In genomic region chr19:10271543-10272086, GRCh38 we compare ENCODE assay signal across 8 cellular contexts. TPM values are rescaled to one million over a fixed set of nuclear protein-coding genes. Genes with fewer than 3 reads are reported as not detected.
DNase-seq lines count a peak whose midpoint lies in the region; ATAC-seq and TF ChIP-seq lines count a peak whose summit lies in the region.

No MANE protein-coding gene starts in this region.

- BruUV-seq in Caco-2 (replicated peaks; lab: Mats Ljungman, UMichigan) (TSS peak; percentile 91), PC-9 (replicated peaks; lab: Mats Ljungman, UMichigan) (TSS peak; percentile 78)

- H3K4me3 Mint-ChIP-seq in Caco-2 (ENCODE audit: unreplicated experiment) (peak overlapping the region; percentile 70), osteocyte (ENCODE audit: unreplicated experiment) (peak overlapping the region; percentile 71)

- TF ChIP-seq CTCF in Caco-2 (IDR thresholded peaks at IDR 0.05; ENCODE audit: insufficient read depth in 1 of 2, low read depth in 1 of 2, low read length in 1 of 2, severe bottlenecking in 1 of 2, unreplicated experiment in 1 of 2) (no peak), PC-9 (conservative IDR thresholded peaks at IDR 0.05) (no peak), osteocyte (IDR thresholded peaks at IDR 0.05) (no peak)

- H3K36me3 ChIP-seq in Caco-2 (ENCODE audit: control insufficient read depth, insufficient read depth, low read length) (no peaks in the 10 kb centered on the region), PC-9 (ENCODE audit: low read depth) (no peaks in the 10 kb centered on the region)

- CTCF ChIA-PET in Caco-2 (lab: Charles Lee) (interaction anchor here (0.6 to 3.7 kb wide), 8 partner anchors 12 to 139 kb away, joined by 3 to 73 read pairs (median 13); partner anchors contain the start of genes ICAM5, RAVER1 and TYK2), PC-9 (lab: Charles Lee) (interaction anchor here (0.5 to 1.6 kb wide), 8 partner anchors 12 to 1237 kb away, joined by 3 to 12 read pairs (median 4); partner anchors contain the start of genes ICAM5 and TYK2)

- H3K27me3 ChIP-seq in Caco-2 (replicated peaks; ENCODE audit: control insufficient read depth, insufficient read depth, low read length) (no peaks in the 10 kb centered on the region), PC-9 (ENCODE audit: insufficient read depth, low read depth) (no peaks in the 10 kb centered on the region)

- H4K20me1 ChIP-seq in PC-9 (ENCODE audit: insufficient read depth): no peaks in the 10 kb centered on the region

- H3K4me1 ChIP-seq in Caco-2 (peaks cover 13% of the 10 kb centered on the region; the same call in 1 of the 2 replicates), PC-9 (replicated peaks; ENCODE audit: insufficient read depth) (peaks cover 25% of the 10 kb centered on the region)

- H3K27ac Mint-ChIP-seq in Caco-2 (ENCODE audit: unreplicated experiment): no peak overlapping the region
- peak overlapping the region; percentile 78 for H3K27ac Mint-ChIP-seq in osteocyte (ENCODE audit: unreplicated experiment)

- no peaks in the 10 kb centered on the region for H3K9me2 ChIP-seq in PC-9 (ENCODE audit: insufficient read depth)

- peak overlapping the region; percentile 61 for H3K4me3 ChIP-seq in Caco-2 (ENCODE audit: low read depth, low read length)
- H3K4me3 ChIP-seq in PC-9: peak overlapping the region; percentile 64; the same call in 1 of the 2 replicates

- no peak overlapping the region for H2AFZ ChIP-seq in PC-9

- POLR2A ChIA-PET in Caco-2 (lab: Charles Lee) (interaction anchor here (0.6 to 1.9 kb wide), 10 partner anchors 11 to 453 kb away, joined by 3 to 22 read pairs (median 6); partner anchors contain the start of genes FBXL12, ICAM4, ICAM5 and TYK2), PC-9 (lab: Charles Lee; ENCODE audit: unreplicated experiment) (interaction anchor here (0.6 to 1.6 kb wide), 5 partner anchors 18 to 109 kb away, joined by 3 to 17 read pairs (median 7); partner anchors contain the start of genes ICAM5 and TYK2)

- H3K4me2 ChIP-seq in PC-9: peak overlapping the region; percentile 83

- DNase-seq in Caco-2: no peak
- no peak for DNase-seq in PC-9
- peak; percentile 34 for DNase-seq in effector CD4-positive, alpha-beta T cell
- DNase-seq in osteocyte (ENCODE audit: extremely low spot score, unreplicated experiment): no peak
- no peak for DNase-seq in NCI-H2171 (lab: John Stamatoyannopoulos, UW)
- DNase-seq in iPS-NIHi7 (ENCODE audit: extremely low spot score): no peak
- no peak for DNase-seq in GM19240 (ENCODE audit: insufficient read length, low spot score)

- no peak overlapping the region for H3K27ac ChIP-seq in PC-9

- peaks cover 8% of the 10 kb centered on the region for H3K36me3 Mint-ChIP-seq in Caco-2 (ENCODE audit: insufficient read depth, unreplicated experiment)
- peaks cover 6% of the 10 kb centered on the region for H3K36me3 Mint-ChIP-seq in osteocyte (ENCODE audit: unreplicated experiment)

- H3K9me3 Mint-ChIP-seq in Caco-2 (ENCODE audit: unreplicated experiment): no peaks in the 10 kb centered on the region
- H3K9me3 Mint-ChIP-seq in osteocyte (ENCODE audit: unreplicated experiment): no peaks in the 10 kb centered on the region

- peaks cover 41% of the 10 kb centered on the region for H3F3A ChIP-seq in PC-9 (ENCODE audit: insufficient read depth, low read depth)

- intact Hi-C loops in Caco-2 (cut with micrococcal nuclease; ENCODE audit: unreplicated experiment) (loop anchor here (2.0 kb wide), 1 partner anchor 15 kb away; the partner anchor contains the start of gene ICAM4), PC-9 (cut with micrococcal nuclease; ENCODE audit: unreplicated experiment) (no loop called here)

- ATAC-seq in GM21390 (IDR thresholded peaks at IDR 0.05; ENCODE audit: unreplicated experiment): peak; percentile 24

- peaks cover 16% of the 10 kb centered on the region for H3K79me2 ChIP-seq in PC-9 (ENCODE audit: low read depth)

- H3K27me3 Mint-ChIP-seq in Caco-2 (ENCODE audit: insufficient read depth, unreplicated experiment) (no peaks in the 10 kb centered on the region), osteocyte (ENCODE audit: unreplicated experiment) (no peaks in the 10 kb centered on the region)

- H3K4me1 Mint-ChIP-seq in Caco-2 (ENCODE audit: low read depth, unreplicated experiment) (peaks cover 6% of the 10 kb centered on the region), osteocyte (ENCODE audit: unreplicated experiment) (peaks cover 25% of the 10 kb centered on the region)

- H3K9me3 ChIP-seq in Caco-2 (no peaks in the 10 kb centered on the region), PC-9 (ENCODE audit: insufficient read depth, low read depth) (no peaks in the 10 kb centered on the region)

RNA-seq across cellular contexts. Expression of gene ICAM1, which starts 0.7 kb away (rescaled TPM):
- total RNA-seq in Caco-2 (2022) (15.7 and 17.9 TPM in 2 replicates), PC-9 (2021) (23.8 and 32.9 TPM in 2 replicates), osteocyte (31.8 and 35.5 TPM in 2 replicates)

RNA-seq across cellular contexts. Expression of gene ICAM4, which starts 15.1 kb away (rescaled TPM):
- total RNA-seq in Caco-2 (2022): 9.0 and 9.4 TPM in 2 replicates
- total RNA-seq in PC-9 (2021): 0.52 and 0.68 TPM in 2 replicates
- not detected in 2 replicates for total RNA-seq in osteocyte

RNA-seq across cellular contexts. Expression of gene ICAM5, which starts 18.1 kb away (rescaled TPM):
- total RNA-seq in Caco-2 (2022): 2.5 and 3.2 TPM in 2 replicates
- 19.2 and 24.0 TPM in 2 replicates for total RNA-seq in PC-9 (2021)
- 1.7 and 2.0 TPM in 2 replicates for total RNA-seq in osteocyte

RNA-seq across cellular contexts. Expression of gene MRPL4, which starts 19.6 kb away (rescaled TPM):
- 85.9 and 87.4 TPM in 2 replicates for total RNA-seq in Caco-2 (2022)
- 96.4 and 98.2 TPM in 2 replicates for total RNA-seq in PC-9 (2021)
- 53.4 and 57.0 TPM in 2 replicates for total RNA-seq in osteocyte

RNA-seq across cellular contexts. Expression of gene ZGLP1, which starts 38.0 kb away (rescaled TPM):
- 2.5 and 3.8 TPM in 2 replicates for total RNA-seq in Caco-2 (2022)
- total RNA-seq in PC-9 (2021): 7.5 and 10.2 TPM in 2 replicates
- 6.8 and 7.6 TPM in 2 replicates for total RNA-seq in osteocyte
